8 cellular contexts compared by ENCODE assay signal in genomic region chr2:38075436-38076249, GRCh38. TPM values are rescaled to one million over a fixed set of nuclear protein-coding genes. Genes with fewer than 3 reads are reported as not detected.
DNase-seq lines count a peak whose midpoint lies in the region; TF ChIP-seq lines count a peak whose summit lies in the region.

CYP1B1 (minus strand) TSS chr2:38076151; CDS start chr2:38075388, 763 bp downstream.

- H3K27ac ChIP-seq in dorsolateral prefrontal cortex = peak within 1 kb of the TSS in 45 of 59 donors; percentile 4 to 84 (median 59)

- peak within 1 kb of the TSS; percentile 28 to 69 (median 57) for H3K4me3 ChIP-seq in dorsolateral prefrontal cortex

- peaks cover 0 to 65% (median 36%) of the 10 kb centered on the region in 45 donors for H3K27me3 ChIP-seq in dorsolateral prefrontal cortex

- no peak for TF ChIP-seq CTCF in dorsolateral prefrontal cortex (IDR thresholded peaks at IDR 0.05 in 54 of 56, conservative IDR thresholded peaks at IDR 0.05 in 2 of 56; ENCODE audit: low read depth in 1 of 56, partially characterized antibody in 56 of 56)

- intact Hi-C loops in dorsolateral prefrontal cortex (cut with DNase I) = loop anchor here (10.0 kb wide), 1 partner anchor 189 kb away; no protein-coding TSS in a partner anchor

- DNase-seq in stimulated activated CD4-positive, alpha-beta T cell treated with anti-CD3 and anti-CD28 coated beads, Interleukin-4, amount 100 ng/mL, for 1 hour = peak; percentile 5
- no peak for DNase-seq in stimulated activated CD4-positive, alpha-beta T cell treated with anti-CD3 and anti-CD28 coated beads, Interleukin-12 subunit alpha, Interleukin-12 subunit beta, amount 100 ng/mL, for 4 hours
- DNase-seq in NCI-H460 (ENCODE audit: extremely low read depth, low read depth) (no peak), dorsolateral prefrontal cortex (no peak), mucosa of gallbladder (ENCODE audit: low spot score) (no peak), SW480 (ENCODE audit: low spot score) (no peak), kidney glomerular epithelial cell (lab: John Stamatoyannopoulos, UW) (no peak), NCI-H146 (lab: John Stamatoyannopoulos, UW) (no peak)

RNA-seq across cellular contexts. Expression of gene CYP1B1, which starts in this region (rescaled TPM):
- total RNA-seq in NCI-H460 (2014; rRNA removed; shearing (Covaris generic)) = 74.7 and 82.4 TPM in 2 replicates
- 48.5 and 84.0 TPM in 2 replicates for polyA plus RNA-seq in NCI-H460 (2014; cell fraction: nucleus; rRNA removed)
- 10 to 100 TPM in 71 of 120 experiments, 1 to 10 TPM in 49; 3.5 to 70.6 (median 10.8) TPM for total RNA-seq in dorsolateral prefrontal cortex
- 25.4 TPM for total RNA-seq in mucosa of gallbladder
